Comparison of ENCODE assay signal across 19 cellular contexts in the genomic region with DNA sequence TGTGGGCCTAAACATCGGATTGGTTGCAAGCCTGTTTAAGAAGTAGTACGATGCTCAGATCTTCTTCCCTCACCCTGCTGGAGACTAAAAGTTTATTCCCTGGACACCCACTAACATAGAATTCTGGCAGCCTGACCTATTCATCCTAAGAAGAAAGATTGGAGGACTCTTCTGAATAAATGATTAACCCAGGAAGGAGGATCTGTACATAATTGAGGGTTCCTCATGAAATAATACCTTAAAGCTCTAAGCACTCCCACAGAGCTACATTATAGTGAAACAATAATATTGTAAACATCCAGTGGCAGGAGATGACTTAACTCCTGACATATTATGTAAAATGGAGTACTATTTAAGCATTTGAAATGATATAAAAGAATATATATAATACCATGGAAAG.
DNase-seq lines count a peak whose midpoint lies in the region; ATAC-seq, FAIRE-seq and TF ChIP-seq lines count a peak whose summit lies in the region.
"Had no signal": no experiment of that assay in that cellular context is flagged by ENCODE, and none has a peak within 500 bp of the region (broad histone marks: within the 10 kb centered on the region; RNA-seq: fewer than 3 reads in every experiment).

No MANE protein-coding gene starts in this region.

- CTCF ChIA-PET in A549 (lab: Yijun Ruan, JAX), result interaction anchor here (0.7 kb wide), 1 partner anchor 43 kb away, joined by 3 read pairs; no protein-coding TSS in a partner anchor
- CTCF ChIA-PET in Caco-2 (lab: Charles Lee), result no interaction called here

- H3K4me1 Mint-ChIP-seq in Caco-2 (ENCODE audit: low read depth, unreplicated experiment), result peaks cover 12% of the 10 kb centered on the region
- H3K4me1 Mint-ChIP-seq: CD4-positive, CD25-positive, alpha-beta regulatory T cell had no signal

- H3K27me3 Mint-ChIP-seq in Caco-2 (ENCODE audit: insufficient read depth, unreplicated experiment), result no peaks in the 10 kb centered on the region
- H3K27me3 Mint-ChIP-seq: CD4-positive, CD25-positive, alpha-beta regulatory T cell had no signal

- no peak for TF ChIP-seq EP300 in A549 (IDR thresholded peaks at IDR 0.05)

- DNase-seq in A549 (ENCODE audit: low read depth in 1 of 2, low spot score in 1 of 2) (peak in 1 of 2 experiments; percentile 19), Caco-2 (peak in 1 of 2 experiments; percentile 33), NCI-H2227 treated with DMSO at 0.1 percent for 48 hours (lab: John Stamatoyannopoulos, UW) (peak; percentile 20), left lung (no peak), Peyer's patch (no peak), EL (no peak), ureter (ENCODE audit: low spot score) (no peak)
- DNase-seq in stimulated activated CD4-positive, alpha-beta T cell treated with anti-CD3 and anti-CD28 coated beads, Interleukin-2, amount 100 ng/mL, for 24 hours, result no peak
- DNase-seq: CD4-positive, CD25-positive, alpha-beta regulatory T cell; GDM1; IMR-90; NCI-H1105; NCI-H187; NCI-H226; NCI-H510A treated with DMSO at 0.1 percent for 48 hours had no signal

- H3K4me3 Mint-ChIP-seq in Caco-2 (ENCODE audit: unreplicated experiment), result no peak overlapping the region
- H3K4me3 Mint-ChIP-seq: CD4-positive, CD25-positive, alpha-beta regulatory T cell had no signal

- H3K4me1 ChIP-seq in A549 (peaks cover 8% of the 10 kb centered on the region), Caco-2 (peaks cover 5% of the 10 kb centered on the region; the same call in 1 of the 2 replicates), left lung (no peaks in the 10 kb centered on the region), Peyer's patch (no peaks in the 10 kb centered on the region)

- no peak overlapping the region for H3K27ac Mint-ChIP-seq in Caco-2 (ENCODE audit: unreplicated experiment)
- H3K27ac Mint-ChIP-seq: CD4-positive, CD25-positive, alpha-beta regulatory T cell had no signal

- H3K9me3 ChIP-seq in A549 (no peaks in the 10 kb centered on the region), Caco-2 (no peaks in the 10 kb centered on the region), left lung (no peaks in the 10 kb centered on the region), Peyer's patch (no peaks in the 10 kb centered on the region)

- ATAC-seq in A549, result peak; percentile 30 to 36; a peak in 2 of 6 replicates
- peak; percentile 77 for ATAC-seq in left lung
- ATAC-seq: HCT116, Right ventricle myocardium inferior had no signal

- intact Hi-C loops in Caco-2 (cut with micrococcal nuclease; ENCODE audit: unreplicated experiment) (no loop called here), left lung (cut with DNase I) (no loop called here)

- peaks cover 19% of the 10 kb centered on the region for H3K36me3 Mint-ChIP-seq in Caco-2 (ENCODE audit: insufficient read depth, unreplicated experiment)
- H3K36me3 Mint-ChIP-seq: CD4-positive, CD25-positive, alpha-beta regulatory T cell had no signal

- POLR2A ChIA-PET in A549 (lab: Yijun Ruan, JAX) (no interaction called here), Caco-2 (lab: Charles Lee) (no interaction called here)

- H3K27me3 ChIP-seq in Caco-2 (replicated peaks; ENCODE audit: control insufficient read depth, insufficient read depth, low read length) (no peaks in the 10 kb centered on the region), left lung (no peaks in the 10 kb centered on the region), Peyer's patch (no peaks in the 10 kb centered on the region)

- no peak overlapping the region for H3K4me3 ChIP-seq in A549
- no peak overlapping the region for H3K4me3 ChIP-seq in Caco-2 (ENCODE audit: low read depth, low read length)
- no peak overlapping the region for H3K4me3 ChIP-seq in left lung
- H3K4me3 ChIP-seq in Peyer's patch, result no peak overlapping the region

- TSS peak; percentile 5 for BruUV-seq in Caco-2 (replicated peaks; lab: Mats Ljungman, UMichigan)

- TF ChIP-seq CTCF in A549 (IDR thresholded peaks at IDR 0.05) (no peak), Caco-2 (IDR thresholded peaks at IDR 0.05; ENCODE audit: insufficient read depth in 1 of 2, low read depth in 1 of 2, low read length in 1 of 2, severe bottlenecking in 1 of 2, unreplicated experiment in 1 of 2) (no peak), left lung (IDR thresholded peaks at IDR 0.05) (no peak), Peyer's patch (IDR thresholded peaks at IDR 0.05) (no peak)

- 75% methylated on average over 2 of the region's 2 CpGs for WGBS in A549 (ENCODE audit: missing lambda C conversion rate)

- no peak for FAIRE-seq in A549 (lab: Jason Lieb, UNC)
- FAIRE-seq: A204.1, H1 had no signal

- no peaks in the 10 kb centered on the region for H3K9me3 Mint-ChIP-seq in Caco-2 (ENCODE audit: unreplicated experiment)
- H3K9me3 Mint-ChIP-seq: CD4-positive, CD25-positive, alpha-beta regulatory T cell had no signal

- H3K27ac ChIP-seq in A549, result no peak overlapping the region
- H3K27ac ChIP-seq in left lung, result no peak overlapping the region
- no peak overlapping the region for H3K27ac ChIP-seq in Peyer's patch

- TF ChIP-seq POLR2A in A549 (IDR thresholded peaks at IDR 0.05; ENCODE audit: low read length), result no peak
- no peak for TF ChIP-seq POLR2A in Peyer's patch (IDR thresholded peaks at IDR 0.05)

- no peak for TF ChIP-seq RAD21 in A549 (conservative IDR thresholded peaks at IDR 0.05 in 1 of 2, IDR thresholded peaks at IDR 0.05 in 1 of 2)

- peak overlapping the region; percentile 19; the same call in 2 of the 3 replicates for H3K4me2 ChIP-seq in A549

- H3K36me3 ChIP-seq in Caco-2 (ENCODE audit: control insufficient read depth, insufficient read depth, low read length) (no peaks in the 10 kb centered on the region), left lung (no peaks in the 10 kb centered on the region), Peyer's patch (no peaks in the 10 kb centered on the region)

TF ChIP-seq in A549, 52 proteins besides CTCF, POLR2A, EP300 and RAD21:
- TF ChIP-seq MAZ (IDR thresholded peaks at IDR 0.05; ENCODE audit: borderline replicate concordance, low read depth, low read length), result no peak
- TF ChIP-seq GATA3 (IDR thresholded peaks at IDR 0.05; ENCODE audit: borderline replicate concordance), result no peak
- no peak for TF ChIP-seq ZC3H11A (IDR thresholded peaks at IDR 0.05)
- TF ChIP-seq JUNB (IDR thresholded peaks at IDR 0.05), result no peak
- TF ChIP-seq SREBF2 (IDR thresholded peaks at IDR 0.05), result no peak
- TF ChIP-seq POLR2AphosphoS2 (conservative IDR thresholded peaks at IDR 0.05; ENCODE audit: low read length), result no peak
- no peak for TF ChIP-seq ZNF302 (CRISPR knock-in tag; IDR thresholded peaks at IDR 0.05)
- TF ChIP-seq JUN (IDR thresholded peaks at IDR 0.05), result no peak
- TF ChIP-seq ZFP36 (IDR thresholded peaks at IDR 0.05; ENCODE audit: borderline replicate concordance, partially characterized antibody), result no peak
- no peak for TF ChIP-seq CHD4 (IDR thresholded peaks at IDR 0.05; ENCODE audit: borderline replicate concordance)
- TF ChIP-seq, protein P1, sequence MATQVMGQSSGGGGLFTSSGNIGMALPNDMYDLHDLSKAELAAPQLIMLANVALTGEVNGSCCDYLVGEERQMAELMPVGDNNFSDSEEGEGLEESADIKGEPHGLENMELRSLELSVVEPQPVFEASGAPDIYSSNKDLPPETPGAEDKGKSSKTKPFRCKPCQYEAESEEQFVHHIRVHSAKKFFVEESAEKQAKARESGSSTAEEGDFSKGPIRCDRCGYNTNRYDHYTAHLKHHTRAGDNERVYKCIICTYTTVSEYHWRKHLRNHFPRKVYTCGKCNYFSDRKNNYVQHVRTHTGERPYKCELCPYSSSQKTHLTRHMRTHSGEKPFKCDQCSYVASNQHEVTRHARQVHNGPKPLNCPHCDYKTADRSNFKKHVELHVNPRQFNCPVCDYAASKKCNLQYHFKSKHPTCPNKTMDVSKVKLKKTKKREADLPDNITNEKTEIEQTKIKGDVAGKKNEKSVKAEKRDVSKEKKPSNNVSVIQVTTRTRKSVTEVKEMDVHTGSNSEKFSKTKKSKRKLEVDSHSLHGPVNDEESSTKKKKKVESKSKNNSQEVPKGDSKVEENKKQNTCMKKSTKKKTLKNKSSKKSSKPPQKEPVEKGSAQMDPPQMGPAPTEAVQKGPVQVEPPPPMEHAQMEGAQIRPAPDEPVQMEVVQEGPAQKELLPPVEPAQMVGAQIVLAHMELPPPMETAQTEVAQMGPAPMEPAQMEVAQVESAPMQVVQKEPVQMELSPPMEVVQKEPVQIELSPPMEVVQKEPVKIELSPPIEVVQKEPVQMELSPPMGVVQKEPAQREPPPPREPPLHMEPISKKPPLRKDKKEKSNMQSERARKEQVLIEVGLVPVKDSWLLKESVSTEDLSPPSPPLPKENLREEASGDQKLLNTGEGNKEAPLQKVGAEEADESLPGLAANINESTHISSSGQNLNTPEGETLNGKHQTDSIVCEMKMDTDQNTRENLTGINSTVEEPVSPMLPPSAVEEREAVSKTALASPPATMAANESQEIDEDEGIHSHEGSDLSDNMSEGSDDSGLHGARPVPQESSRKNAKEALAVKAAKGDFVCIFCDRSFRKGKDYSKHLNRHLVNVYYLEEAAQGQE (IDR thresholded peaks at IDR 0.05), result no peak
- TF ChIP-seq, protein P2, sequence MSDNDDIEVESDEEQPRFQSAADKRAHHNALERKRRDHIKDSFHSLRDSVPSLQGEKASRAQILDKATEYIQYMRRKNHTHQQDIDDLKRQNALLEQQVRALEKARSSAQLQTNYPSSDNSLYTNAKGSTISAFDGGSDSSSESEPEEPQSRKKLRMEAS (IDR thresholded peaks at IDR 0.05), result no peak
- TF ChIP-seq NR3C1 (IDR thresholded peaks at IDR 0.05), result no peak
- TF ChIP-seq KDM1A (IDR thresholded peaks at IDR 0.05; ENCODE audit: low read depth), result no peak
- TF ChIP-seq PHF8 (IDR thresholded peaks at IDR 0.05; ENCODE audit: borderline replicate concordance, low read depth), result no peak
- no peak for TF ChIP-seq CBX8 (IDR thresholded peaks at IDR 0.05)
- TF ChIP-seq MYC (IDR thresholded peaks at IDR 0.05; ENCODE audit: borderline replicate concordance, low read length), result no peak
- TF ChIP-seq, protein P3, sequence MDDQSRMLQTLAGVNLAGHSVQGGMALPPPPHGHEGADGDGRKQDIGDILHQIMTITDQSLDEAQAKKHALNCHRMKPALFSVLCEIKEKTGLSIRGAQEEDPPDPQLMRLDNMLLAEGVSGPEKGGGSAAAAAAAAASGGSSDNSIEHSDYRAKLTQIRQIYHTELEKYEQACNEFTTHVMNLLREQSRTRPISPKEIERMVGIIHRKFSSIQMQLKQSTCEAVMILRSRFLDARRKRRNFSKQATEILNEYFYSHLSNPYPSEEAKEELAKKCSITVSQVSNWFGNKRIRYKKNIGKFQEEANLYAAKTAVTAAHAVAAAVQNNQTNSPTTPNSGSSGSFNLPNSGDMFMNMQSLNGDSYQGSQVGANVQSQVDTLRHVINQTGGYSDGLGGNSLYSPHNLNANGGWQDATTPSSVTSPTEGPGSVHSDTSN (IDR thresholded peaks at IDR 0.05), result no peak
TF ChIP-seq in A549: peak in this region for 0.
